25 cellular contexts compared by ENCODE assay signal in the genomic region with DNA sequence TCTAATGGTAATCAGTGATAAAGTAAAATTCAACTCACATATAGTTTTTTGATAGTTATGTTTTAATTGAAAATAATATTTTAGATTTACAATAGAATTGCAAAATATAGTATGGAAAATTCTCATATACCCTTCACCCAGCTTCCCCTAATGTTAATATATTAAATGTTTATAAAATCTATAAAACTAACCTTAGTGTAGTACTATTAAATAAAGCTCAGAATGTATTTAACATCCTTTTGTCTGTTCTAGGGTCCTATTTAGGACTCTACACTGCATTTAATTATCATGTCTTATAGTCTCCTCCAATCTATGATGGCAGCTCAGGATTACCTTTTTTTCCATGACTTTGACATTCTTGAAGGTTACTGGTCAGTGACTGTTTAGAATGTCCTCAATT.
DNase-seq lines count a peak whose midpoint lies in the region; FAIRE-seq and TF ChIP-seq lines count a peak whose summit lies in the region.
"Had no signal": no experiment of that assay in that cellular context is flagged by ENCODE, and none has a peak within 500 bp of the region (broad histone marks: within the 10 kb centered on the region; RNA-seq: fewer than 3 reads in every experiment).

No MANE protein-coding gene starts in this region.

- H3K9me3 ChIP-seq in kidney (ENCODE audit: control insufficient read depth in 1 of 2, low read length in 2 of 2) (no peaks in the 10 kb centered on the region), Peyer's patch (no peaks in the 10 kb centered on the region)
- H3K9me3 ChIP-seq: BE2C, BLaER1 had no signal

- H3K27ac ChIP-seq in kidney (ENCODE audit: low read depth in 2 of 2, low read length in 2 of 2) (no peak overlapping the region), Peyer's patch (no peak overlapping the region)
- H3K27ac ChIP-seq: 22Rv1, BLaER1 had no signal

- H3K4me3 ChIP-seq in kidney (ENCODE audit: low read length in 2 of 2) (no peak overlapping the region), Peyer's patch (no peak overlapping the region)
- H3K4me3 ChIP-seq: BLaER1, GM12878 had no signal

- FAIRE-seq in A204.1 (lab: Jason Lieb, UNC) (peak; percentile 23), TTC549 (lab: Jason Lieb, UNC) (peak; percentile 50), kidney (lab: Jason Lieb, UNC) (peak; percentile 13)
- FAIRE-seq: GM12878, GM12892, GM18507, GM19239 had no signal

- no peaks in the 10 kb centered on the region for H3K27me3 ChIP-seq in Peyer's patch
- H3K27me3 ChIP-seq: BE2C, BLaER1 had no signal

- H3K4me1 ChIP-seq in kidney (ENCODE audit: control insufficient read depth in 1 of 2, insufficient read depth in 1 of 2, low read depth in 1 of 2, low read length in 2 of 2) (no peaks in the 10 kb centered on the region), Peyer's patch (no peaks in the 10 kb centered on the region)
- H3K4me1 ChIP-seq: BE2C, BLaER1 had no signal

- DNase-seq in kidney (no peak), Peyer's patch (no peak), hypothalamus (lab: John Stamatoyannopoulos, UW) (no peak)
- DNase-seq: ACHN; BE2C; C1 segment of cervical spinal cord; CD4-positive, alpha-beta memory T cell; CD4-positive, CD25-positive, alpha-beta regulatory T cell; CD8-positive, alpha-beta memory T cell; COR-L47; DMS 273 treated with DMSO at 0.1 percent for 48 hours; DMS153; DMS53; DMS79; DND-41; EL; GDM1 had no signal

- TF ChIP-seq CTCF in kidney (IDR thresholded peaks at IDR 0.05; ENCODE audit: borderline replicate concordance, extremely low read depth, insufficient read depth) (no peak), Peyer's patch (IDR thresholded peaks at IDR 0.05) (no peak)

- H3K9ac ChIP-seq in kidney (ENCODE audit: low read length in 2 of 2), result no peak overlapping the region
- H3K9ac ChIP-seq: BLaER1 had no signal

- intact Hi-C loops in kidney (cut with DNase I), result no loop called here

- no peak for TF ChIP-seq POLR2A in Peyer's patch (IDR thresholded peaks at IDR 0.05)

- no peaks in the 10 kb centered on the region for H3K36me3 ChIP-seq in kidney (ENCODE audit: control insufficient read depth in 1 of 2, insufficient read depth in 2 of 2, low read length in 2 of 2)
- no peaks in the 10 kb centered on the region for H3K36me3 ChIP-seq in Peyer's patch
- H3K36me3 ChIP-seq: BE2C, BLaER1 had no signal
